8 cellular contexts compared by ENCODE assay signal in the genomic region with DNA sequence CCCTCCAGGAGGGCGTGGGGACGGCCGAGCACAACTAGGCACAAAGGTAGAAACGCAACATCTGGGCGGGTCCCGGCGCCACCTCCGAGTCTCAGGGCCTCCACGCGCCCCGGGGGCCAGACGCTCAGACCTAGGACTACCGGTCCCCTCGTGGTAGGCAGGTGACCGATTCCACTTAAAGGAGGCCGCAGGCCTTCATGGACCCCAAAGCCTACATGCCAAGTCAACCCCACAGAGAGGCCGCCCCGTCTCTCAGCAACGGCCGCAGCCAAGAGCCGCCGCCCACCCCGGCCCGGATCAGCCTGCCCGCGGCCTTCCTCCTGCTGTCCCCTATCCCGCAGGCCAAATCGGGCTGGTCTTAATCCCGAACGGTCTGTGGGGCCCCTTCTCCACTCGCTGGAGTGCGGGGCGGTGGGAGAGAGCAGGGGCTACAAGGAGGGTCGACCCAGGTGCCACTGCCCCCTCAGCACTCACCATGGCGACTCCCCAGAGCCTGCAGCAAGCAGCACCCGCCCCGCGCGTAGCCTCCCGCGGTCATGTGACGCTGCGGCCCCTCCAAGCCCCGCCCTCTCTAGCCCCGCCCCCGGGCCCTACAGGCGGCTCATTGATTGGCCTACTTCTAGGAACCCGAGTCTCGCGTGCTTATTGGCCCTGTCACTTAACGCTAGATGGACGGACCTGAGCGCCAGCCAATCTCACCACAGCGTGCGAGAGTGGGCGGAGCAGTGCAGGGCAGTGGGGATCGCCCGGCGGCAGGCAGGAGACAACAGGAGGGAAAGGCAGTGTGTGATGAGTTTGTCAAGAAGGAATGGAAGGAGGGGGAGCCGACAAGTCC. TPM values are rescaled to one million over a fixed set of nuclear protein-coding genes. Genes with fewer than 3 reads are reported as not detected.
DNase-seq lines count a peak whose midpoint lies in the region; ATAC-seq, FAIRE-seq and TF ChIP-seq lines count a peak whose summit lies in the region.

VPS35 (minus strand) TSS at position 522 of the 835 bp plus-strand sequence; CDS start at position 477, 45 bp downstream.

- H3K9ac ChIP-seq in keratinocyte (ENCODE audit: control insufficient read depth, extremely low read depth, insufficient read depth, low read length) = peak within 1 kb of the TSS; percentile 97

- 0 out of 2 replicates have a peak, but pooled peaks have one; percentile 32 for TF ChIP-seq CTCF in AG10803 (conservative IDR thresholded peaks at IDR 0.05; ENCODE audit: low read length)
- TF ChIP-seq CTCF in keratinocyte (optimal IDR thresholded peaks at IDR 0.05 in 1 of 3, IDR thresholded peaks at IDR 0.05 in 1 of 3, conservative IDR thresholded peaks at IDR 0.05 in 1 of 3; ENCODE audit: extremely low read depth in 1 of 3, insufficient read depth in 2 of 3, low read length in 3 of 3) = peak; percentile 18 to 37 (median 33)

- peaks cover 25% of the 10 kb centered on the region for H4K20me1 ChIP-seq in keratinocyte (ENCODE audit: control insufficient read depth, extremely low read depth, insufficient read depth, low read length)

- H3K4me3 ChIP-seq in AG10803 (ENCODE audit: low read length) = peak within 1 kb of the TSS; percentile 96
- H3K4me3 ChIP-seq in keratinocyte (ENCODE audit: control insufficient read depth in 2 of 3, extremely low read depth in 1 of 3, insufficient read depth in 2 of 3, low read depth in 1 of 3, low read length in 3 of 3) = peak within 1 kb of the TSS; percentile 84 to 91 (median 88)

- H3K27ac ChIP-seq in keratinocyte (ENCODE audit: control insufficient read depth, insufficient read depth, low read length) = peak within 1 kb of the TSS; percentile 97

- dilution Hi-C loops in keratinocyte (cut with MboI; ENCODE audit: extremely low pct_ligation_motif_present, low sequenced_read_pairs) = no loop called here

- H3K36me3 ChIP-seq in keratinocyte (ENCODE audit: control insufficient read depth in 2 of 2, extremely low read depth in 1 of 2, insufficient read depth in 2 of 2, low read length in 2 of 2) = no peaks in the 10 kb centered on the region

- H2AFZ ChIP-seq in keratinocyte (ENCODE audit: control insufficient read depth, low read length) = peak within 1 kb of the TSS; percentile 100

- H3K9me3 ChIP-seq in keratinocyte (ENCODE audit: control insufficient read depth, low read depth, low read length) = no peaks in the 10 kb centered on the region

- H3K4me2 ChIP-seq in keratinocyte (ENCODE audit: control insufficient read depth, extremely low read depth, insufficient read depth, low read depth, low read length) = peak within 1 kb of the TSS; percentile 97

- peaks cover 27% of the 10 kb centered on the region for H3K4me1 ChIP-seq in keratinocyte (ENCODE audit: control insufficient read depth, extremely low read depth, insufficient read depth, low read length)

- DNase-seq in AG10803 (ENCODE audit: low read depth) (peak; percentile 98), NCI-H345 treated with DMSO at 0.1 percent for 48 hours (lab: John Stamatoyannopoulos, UW; ENCODE audit: unreplicated experiment) (peak; percentile 92), cerebellar cortex (ENCODE audit: low spot score) (peak; percentile 99), keratinocyte (ENCODE audit: low read depth, low spot score) (peak; percentile 82)
- peak; percentile 99 for DNase-seq in activated CD4-positive, CD25-positive, alpha-beta regulatory T cell treated with anti-CD3 and anti-CD28 coated beads, Interleukin-2, amount 50 U/mL, for 16 hours (ENCODE audit: low read depth, low spot score)
- peak; percentile 99 to 100 for DNase-seq in stimulated activated CD4-positive, alpha-beta T cell treated with anti-CD3 and anti-CD28 coated beads, Interleukin-15, amount 100 ng/mL, for 1 hour (ENCODE audit: low read depth in 1 of 2, low spot score in 1 of 2)

- ATAC-seq in GM19025 (IDR thresholded peaks at IDR 0.05; ENCODE audit: low read depth, unreplicated experiment) = peak; percentile 80
- peak; percentile 78 for ATAC-seq in HG03342 (IDR thresholded peaks at IDR 0.05; ENCODE audit: unreplicated experiment)

- FAIRE-seq in keratinocyte (lab: Jason Lieb, UNC) = peak; percentile 26

- peaks cover 76% of the 10 kb centered on the region for H3K79me2 ChIP-seq in keratinocyte (ENCODE audit: control insufficient read depth, insufficient read depth, low read length)

- no peaks in the 10 kb centered on the region for H3K27me3 ChIP-seq in keratinocyte (ENCODE audit: control insufficient read depth, extremely low read depth, insufficient read depth, low read length)

- H3K9me1 ChIP-seq in keratinocyte (ENCODE audit: control insufficient read depth, extremely low read depth, insufficient read depth, low read length) = no peaks in the 10 kb centered on the region

RNA-seq across cellular contexts. Expression of gene VPS35, which starts in this region (rescaled TPM):
- polyA plus RNA-seq in keratinocyte = 48.6 to 87.3 TPM (median 51.2 TPM) in 3 replicates
- 98.7 TPM for polyA plus RNA-seq in keratinocyte (2011; ENCODE audit: low read depth)
- 37.6 and 70.2 TPM in 2 replicates for polyA plus RNA-seq in keratinocyte (2011; cell fraction: cytosol; rRNA removed)
- polyA plus RNA-seq in keratinocyte (2011; cell fraction: nucleus; rRNA removed) = 46.4 and 60.8 TPM in 2 replicates
- 80.5 and 89.7 TPM in 2 replicates for polyA plus RNA-seq in keratinocyte (2012; ENCODE audit: low replicate concordance)
- polyA minus RNA-seq in keratinocyte = 17.7 to 85.3 TPM (median 39.6 TPM) in 3 replicates
- polyA minus RNA-seq in keratinocyte (2011; cell fraction: cytosol; rRNA and poly(A)+ RNA removed) = 50.5 TPM
- 31.0 and 81.0 TPM in 2 replicates for polyA minus RNA-seq in keratinocyte (2011; cell fraction: nucleus; rRNA and poly(A)+ RNA removed)

Comparison
In these comparisons a context has a peak if more than half of its experiments do, and no peak if none do; other contexts are left out.
1. Peak in every context shown above with its lines: DNase-seq, ATAC-seq, H3K4me3 ChIP-seq and H3K27ac ChIP-seq.